Comparison of ENCODE assay signal across 9 cellular contexts in genomic region chr16:87487361-87487924, GRCh38. TPM values are rescaled to one million over a fixed set of nuclear protein-coding genes. Genes with fewer than 3 reads are reported as not detected.
DNase-seq lines count a peak whose midpoint lies in the region; ATAC-seq and TF ChIP-seq lines count a peak whose summit lies in the region.
"Had no signal": no experiment of that assay in that cellular context is flagged by ENCODE, and none has a peak within 500 bp of the region (broad histone marks: within the 10 kb centered on the region; RNA-seq: fewer than 3 reads in every experiment).

No MANE protein-coding gene starts in this region.

- POLR2A ChIA-PET in CD4-positive, alpha-beta memory T cell (lab: Charles Lee; ENCODE audit: partially characterized antibody) = no interaction called here

- no peak for TF ChIP-seq CTCF in brain (conservative IDR thresholded peaks at IDR 0.05)

- CTCF ChIA-PET in CD4-positive, alpha-beta memory T cell (lab: Charles Lee; ENCODE audit: partially characterized antibody) = no interaction called here

- DNase-seq in CD4-positive, alpha-beta memory T cell = peak in 4 of 5 donors; percentile 22 to 61 (median 32)
- DNase-seq in NCI-H1417 (lab: John Stamatoyannopoulos, UW) (peak; percentile 72 to 81 (median 75)), left kidney (ENCODE audit: low read depth, low spot score) (peak; percentile 88), DMS 273 treated with DMSO at 0.1 percent for 48 hours (lab: John Stamatoyannopoulos, UW) (no peak), hippocampal formation (lab: John Stamatoyannopoulos, UW) (no peak)

- peaks cover 55 to 84% (median 72%) of the 10 kb centered on the region in 4 donors for H3K4me1 Mint-ChIP-seq in CD4-positive, alpha-beta memory T cell
- H3K4me1 Mint-ChIP-seq in brain = peaks cover 87% of the 10 kb centered on the region
- peaks cover 18% of the 10 kb centered on the region for H3K4me1 Mint-ChIP-seq in stimulated activated memory B cell treated with anti-CD40 and anti-IgM and Interleukin-4, amounts not matched to agents 10 μg/mL and 1 μg/mL and 100 μg/mL, for 72 hours

- no peak overlapping the region for H3K4me3 ChIP-seq in CD4-positive, alpha-beta memory T cell (ENCODE audit: low read length in 2 of 2)

- H3K4me1 ChIP-seq in CD4-positive, alpha-beta memory T cell (ENCODE audit: insufficient read depth, low read length) = peaks cover 83% of the 10 kb centered on the region

- H3K36me3 ChIP-seq in CD4-positive, alpha-beta memory T cell (ENCODE audit: insufficient read depth, low read length) = no peaks in the 10 kb centered on the region

- intact Hi-C loops in CD4-positive, alpha-beta memory T cell (cut with micrococcal nuclease) = no loop called here

- no peak for ATAC-seq in stimulated activated memory B cell treated with anti-CD40 and anti-IgM and Interleukin-4, amounts not matched to agents 10 μg/mL and 1 μg/mL and 100 μg/mL, for 72 hours
- ATAC-seq in GM21390 (IDR thresholded peaks at IDR 0.05; ENCODE audit: unreplicated experiment) = no peak

- H3K27me3 ChIP-seq in CD4-positive, alpha-beta memory T cell (ENCODE audit: insufficient read depth, low read length) = no peaks in the 10 kb centered on the region

- H3K9me3 Mint-ChIP-seq in CD4-positive, alpha-beta memory T cell = no peaks in the 10 kb centered on the region
- peaks cover 0 to 5% (median 0%) of the 10 kb centered on the region in 5 experiments for H3K9me3 Mint-ChIP-seq in brain
- H3K9me3 Mint-ChIP-seq in stimulated activated memory B cell treated with anti-CD40 and anti-IgM and Interleukin-4, amounts not matched to agents 10 μg/mL and 1 μg/mL and 100 μg/mL, for 72 hours = no peaks in the 10 kb centered on the region

- no peak overlapping the region for H3K27ac ChIP-seq in CD4-positive, alpha-beta memory T cell (ENCODE audit: low read depth, low read length)
- H3K27ac ChIP-seq: VCaP had no signal

- no peaks in the 10 kb centered on the region for H3K9me3 ChIP-seq in CD4-positive, alpha-beta memory T cell (ENCODE audit: control insufficient read depth in 1 of 2, low read length in 2 of 2)

- no peaks in the 10 kb centered on the region for H3K27me3 Mint-ChIP-seq in CD4-positive, alpha-beta memory T cell
- H3K27me3 Mint-ChIP-seq in brain = peaks cover 6% of the 10 kb centered on the region
- peaks cover 29% of the 10 kb centered on the region for H3K27me3 Mint-ChIP-seq in stimulated activated memory B cell treated with anti-CD40 and anti-IgM and Interleukin-4, amounts not matched to agents 10 μg/mL and 1 μg/mL and 100 μg/mL, for 72 hours

- peak overlapping the region in 6 of 8 donors; percentile 21 to 83 (median 76) for H3K4me3 Mint-ChIP-seq in CD4-positive, alpha-beta memory T cell
- H3K4me3 Mint-ChIP-seq in brain = peak overlapping the region; percentile 71 to 93 (median 83)
- H3K4me3 Mint-ChIP-seq in stimulated activated memory B cell treated with anti-CD40 and anti-IgM and Interleukin-4, amounts not matched to agents 10 μg/mL and 1 μg/mL and 100 μg/mL, for 72 hours = no peak overlapping the region

- H3K27ac Mint-ChIP-seq in CD4-positive, alpha-beta memory T cell = peak overlapping the region in 3 of 7 donors; percentile 77 to 85 (median 79)
- H3K27ac Mint-ChIP-seq in brain = peak overlapping the region in 4 of 5 experiments; percentile 14 to 81 (median 74)
- H3K27ac Mint-ChIP-seq in stimulated activated memory B cell treated with anti-CD40 and anti-IgM and Interleukin-4, amounts not matched to agents 10 μg/mL and 1 μg/mL and 100 μg/mL, for 72 hours = no peak overlapping the region

- H3K36me3 Mint-ChIP-seq in CD4-positive, alpha-beta memory T cell = peaks cover 9 to 18% of the 10 kb centered on the region in 2 donors
- H3K36me3 Mint-ChIP-seq in brain = peaks cover 24% of the 10 kb centered on the region
- H3K36me3 Mint-ChIP-seq in stimulated activated memory B cell treated with anti-CD40 and anti-IgM and Interleukin-4, amounts not matched to agents 10 μg/mL and 1 μg/mL and 100 μg/mL, for 72 hours = no peaks in the 10 kb centered on the region

RNA-seq across cellular contexts. Expression of gene ZCCHC14, which starts 5.4 kb away (rescaled TPM):
- total RNA-seq in CD4-positive, alpha-beta memory T cell = 10 to 100 TPM; 22.7 to 25.1 TPM
- 1 to 10 TPM in 1 of 2 donors, under 1 TPM in 1; 0.21 to 1.1 TPM for polyA plus RNA-seq in CD4-positive, alpha-beta memory T cell
- polyA plus RNA-seq in brain (ENCODE audit: insufficient read depth, low read depth, low replicate concordance) = 22.2 TPM

Comparison
In these comparisons a context has a peak if more than half of its experiments do, and no peak if none do; other contexts are left out.
1. DNase-seq: peak in CD4-positive, alpha-beta memory T cell (4 of 5), NCI-H1417 (3 of 3) and left kidney (single experiment); none in DMS 273 treated with DMSO at 0.1 percent for 48 hours (single experiment) and hippocampal formation (0 of 2).
2. RNA of gene ZCCHC14, which starts 5.4 kb away (polyA plus RNA-seq): 22.2 TPM in brain (single experiment); 0.21 to 1.1 TPM in CD4-positive, alpha-beta memory T cell; every median in the first group is over 10 times any median in the second.